8 cellular contexts compared by ENCODE assay signal in the genomic region with DNA sequence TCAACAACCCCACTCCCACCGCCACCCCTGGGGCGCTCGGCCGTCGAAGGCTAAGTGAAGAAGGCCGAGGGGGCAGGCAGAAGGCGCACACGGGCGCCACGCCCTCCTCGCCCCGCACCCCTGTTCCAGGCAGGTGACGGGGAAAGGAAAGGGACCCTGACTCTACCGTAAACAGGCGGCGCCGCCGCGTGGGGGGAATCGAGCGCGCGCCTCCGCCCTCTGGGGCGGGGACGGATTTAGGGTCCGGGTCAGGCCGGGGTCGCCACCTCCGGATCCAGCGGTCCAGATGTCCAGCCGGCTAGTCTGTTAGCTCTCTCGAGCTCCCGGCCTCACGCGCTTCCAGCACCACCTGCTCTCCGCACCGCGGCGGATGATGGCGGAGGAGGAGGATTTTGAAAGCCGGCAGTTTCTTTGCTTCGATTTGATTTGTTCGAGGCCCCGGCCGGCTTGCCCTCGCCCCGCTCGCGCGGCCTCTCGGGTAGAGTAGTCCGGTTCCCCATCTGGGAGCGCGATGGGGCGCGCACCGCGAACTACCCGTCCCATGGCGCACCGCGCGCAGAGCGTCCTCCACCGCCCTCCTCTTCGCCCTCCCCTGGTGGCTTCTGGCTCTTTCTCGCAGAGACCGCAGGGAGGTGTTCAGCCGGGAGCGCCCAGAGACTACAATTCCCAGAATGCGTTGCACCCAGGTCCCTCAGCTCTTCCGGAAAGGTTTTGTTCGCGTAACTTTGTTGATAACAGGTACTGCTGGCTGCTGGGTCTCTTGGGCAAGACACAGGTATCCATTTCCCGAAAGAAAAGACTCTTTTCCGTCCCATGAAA. TPM values are rescaled to one million over a fixed set of nuclear protein-coding genes. Genes with fewer than 3 reads are reported as not detected.
A peak's percentile ranks its signal among the peaks of the same experiment; 100 is the strongest.
DNase-seq lines count a peak whose midpoint lies in the region; ATAC-seq lines count a peak whose summit lies in the region.

A gene with protein sequence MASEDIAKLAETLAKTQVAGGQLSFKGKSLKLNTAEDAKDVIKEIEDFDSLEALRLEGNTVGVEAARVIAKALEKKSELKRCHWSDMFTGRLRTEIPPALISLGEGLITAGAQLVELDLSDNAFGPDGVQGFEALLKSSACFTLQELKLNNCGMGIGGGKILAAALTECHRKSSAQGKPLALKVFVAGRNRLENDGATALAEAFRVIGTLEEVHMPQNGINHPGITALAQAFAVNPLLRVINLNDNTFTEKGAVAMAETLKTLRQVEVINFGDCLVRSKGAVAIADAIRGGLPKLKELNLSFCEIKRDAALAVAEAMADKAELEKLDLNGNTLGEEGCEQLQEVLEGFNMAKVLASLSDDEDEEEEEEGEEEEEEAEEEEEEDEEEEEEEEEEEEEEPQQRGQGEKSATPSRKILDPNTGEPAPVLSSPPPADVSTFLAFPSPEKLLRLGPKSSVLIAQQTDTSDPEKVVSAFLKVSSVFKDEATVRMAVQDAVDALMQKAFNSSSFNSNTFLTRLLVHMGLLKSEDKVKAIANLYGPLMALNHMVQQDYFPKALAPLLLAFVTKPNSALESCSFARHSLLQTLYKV (minus strand): TSS at position 368 of the 819 bp plus-strand sequence. CDS start 5,143 bp downstream, outside the sequence.

- peak within 1 kb of the TSS; percentile 94 to 100 (median 97) for H3K27ac Mint-ChIP-seq in IgD-negative memory B cell

- H3K4me1 Mint-ChIP-seq in IgD-negative memory B cell = peaks cover 11 to 16% (median 15%) of the 10 kb centered on the region in 3 donors

- ATAC-seq in GM21529 (IDR thresholded peaks at IDR 0.05; ENCODE audit: unreplicated experiment) = peak; percentile 91

- DNase-seq in DMS153 treated with DMSO at 0.1 percent for 48 hours (lab: John Stamatoyannopoulos, UW; ENCODE audit: unreplicated experiment) = peak; percentile 97
- DNase-seq in OCI-M2 (lab: John Stamatoyannopoulos, UW; ENCODE audit: unreplicated experiment) = peak; percentile 77
- DNase-seq in activated T-cell treated with anti-CD3 and anti-CD28 coated beads for 4 hours = peak; percentile 94
- DNase-seq in epidermal melanocyte (ENCODE audit: insufficient read length, low spot score) = peak; percentile 97
- peak; percentile 97 for DNase-seq in middle frontal gyrus (ENCODE audit: extremely low spot score, low spot score)
- DNase-seq in stimulated activated CD8-positive, alpha-beta memory T cell treated with anti-CD3 and anti-CD28 coated beads, Interleukin-2, amount 100 ng/mL, for 48 hours (ENCODE audit: low read depth in 2 of 2) = peak; percentile 96 to 97

- no peaks in the 10 kb centered on the region for H3K9me3 Mint-ChIP-seq in IgD-negative memory B cell

- peak within 1 kb of the TSS; percentile 95 to 99 (median 96) for H3K4me3 Mint-ChIP-seq in IgD-negative memory B cell

- no peaks in the 10 kb centered on the region for H3K27me3 Mint-ChIP-seq in IgD-negative memory B cell

- peaks cover 2% of the 10 kb centered on the region for H3K36me3 Mint-ChIP-seq in IgD-negative memory B cell

RNA-seq across cellular contexts. Expression of the gene that starts here (rescaled TPM):
- polyA plus RNA-seq in IgD-negative memory B cell = 21.6 TPM

Comparison
In these comparisons a context has a peak if more than half of its experiments do, and no peak if none do; other contexts are left out.
1. Peak in every context shown above with its lines: DNase-seq and ATAC-seq.